Comparison of ENCODE assay signal across 1 cellular context in the genomic region with DNA sequence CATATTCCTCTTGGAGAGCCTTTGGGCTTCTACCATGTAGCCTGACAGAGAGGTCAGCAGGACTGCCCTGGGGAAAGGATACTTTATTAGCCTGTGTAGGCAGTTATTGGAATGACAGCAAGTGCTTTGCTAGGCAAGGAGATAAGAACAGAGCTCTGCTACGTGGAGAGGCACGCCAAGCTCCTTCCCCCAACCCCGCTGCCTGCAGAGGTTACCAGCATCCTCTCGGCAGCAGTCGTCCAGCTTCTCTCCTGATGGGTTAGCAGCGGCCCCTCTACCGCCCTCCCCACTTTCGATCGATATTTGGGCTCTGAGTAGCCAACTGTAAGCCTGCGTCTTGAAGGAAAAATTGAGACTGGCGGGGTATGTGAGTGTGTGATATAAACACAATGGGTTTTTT.
TF ChIP-seq lines count a peak whose summit lies in the region.

No MANE protein-coding gene starts in this region.

TF ChIP-seq in K562, 482 proteins besides CTCF, POLR2A, EP300 and RAD21 (continued from another document and continues in another):
- TF ChIP-seq ARID3A (IDR thresholded peaks at IDR 0.05; ENCODE audit: borderline replicate concordance, low read depth, low read length), result peak; percentile 61; the same call in 1 of the 2 replicates
- no peak for TF ChIP-seq HNRNPH1 (optimal IDR thresholded peaks at IDR 0.05; ENCODE audit: low read depth, low read length)
- TF ChIP-seq NFATC3 (IDR thresholded peaks at IDR 0.05), result no peak
- TF ChIP-seq ZNF696 (CRISPR knock-in tag; conservative IDR thresholded peaks at IDR 0.05), result 0 out of 2 replicates have a peak, but pooled peaks have one; percentile 25
- TF ChIP-seq CHAMP1 (IDR thresholded peaks at IDR 0.05), result no peak
- TF ChIP-seq ZZZ3 (IDR thresholded peaks at IDR 0.05), result no peak
- TF ChIP-seq ZNF592 (IDR thresholded peaks at IDR 0.05), result peak; percentile 87
- peak; percentile 41 to 58; a peak in 2 of 4 replicates for TF ChIP-seq MAZ (CRISPR knock-in tag; conservative IDR thresholded peaks at IDR 0.05 in 1 of 2, IDR thresholded peaks at IDR 0.05 in 1 of 2)
- TF ChIP-seq MAFK (IDR thresholded peaks at IDR 0.05; ENCODE audit: low read length), result peak; percentile 22; the same call in 1 of the 2 replicates
- TF ChIP-seq ZNF655 (CRISPR knock-in tag; IDR thresholded peaks at IDR 0.05), result no peak
- no peak for TF ChIP-seq ZNF431 (CRISPR knock-in tag; IDR thresholded peaks at IDR 0.05)
- no peak; a peak in 1 of 4 replicates for TF ChIP-seq SRF (CRISPR knock-in tag; IDR thresholded peaks at IDR 0.05)
- no peak for TF ChIP-seq MCM2 (IDR thresholded peaks at IDR 0.05; ENCODE audit: low read depth)
- TF ChIP-seq PHF20 (IDR thresholded peaks at IDR 0.05; ENCODE audit: partially characterized antibody), result no peak
- no peak for TF ChIP-seq BCOR (IDR thresholded peaks at IDR 0.05)
- peak; percentile 23 for TF ChIP-seq NUFIP1 (IDR thresholded peaks at IDR 0.05; ENCODE audit: partially characterized antibody)
- peak; percentile 12; the same call in 1 of the 2 replicates for TF ChIP-seq XRCC5 (IDR thresholded peaks at IDR 0.05; ENCODE audit: low read depth, low read length)
- no peak for TF ChIP-seq ZNF75A (CRISPR knock-in tag; IDR thresholded peaks at IDR 0.05)
- TF ChIP-seq, protein P1, sequence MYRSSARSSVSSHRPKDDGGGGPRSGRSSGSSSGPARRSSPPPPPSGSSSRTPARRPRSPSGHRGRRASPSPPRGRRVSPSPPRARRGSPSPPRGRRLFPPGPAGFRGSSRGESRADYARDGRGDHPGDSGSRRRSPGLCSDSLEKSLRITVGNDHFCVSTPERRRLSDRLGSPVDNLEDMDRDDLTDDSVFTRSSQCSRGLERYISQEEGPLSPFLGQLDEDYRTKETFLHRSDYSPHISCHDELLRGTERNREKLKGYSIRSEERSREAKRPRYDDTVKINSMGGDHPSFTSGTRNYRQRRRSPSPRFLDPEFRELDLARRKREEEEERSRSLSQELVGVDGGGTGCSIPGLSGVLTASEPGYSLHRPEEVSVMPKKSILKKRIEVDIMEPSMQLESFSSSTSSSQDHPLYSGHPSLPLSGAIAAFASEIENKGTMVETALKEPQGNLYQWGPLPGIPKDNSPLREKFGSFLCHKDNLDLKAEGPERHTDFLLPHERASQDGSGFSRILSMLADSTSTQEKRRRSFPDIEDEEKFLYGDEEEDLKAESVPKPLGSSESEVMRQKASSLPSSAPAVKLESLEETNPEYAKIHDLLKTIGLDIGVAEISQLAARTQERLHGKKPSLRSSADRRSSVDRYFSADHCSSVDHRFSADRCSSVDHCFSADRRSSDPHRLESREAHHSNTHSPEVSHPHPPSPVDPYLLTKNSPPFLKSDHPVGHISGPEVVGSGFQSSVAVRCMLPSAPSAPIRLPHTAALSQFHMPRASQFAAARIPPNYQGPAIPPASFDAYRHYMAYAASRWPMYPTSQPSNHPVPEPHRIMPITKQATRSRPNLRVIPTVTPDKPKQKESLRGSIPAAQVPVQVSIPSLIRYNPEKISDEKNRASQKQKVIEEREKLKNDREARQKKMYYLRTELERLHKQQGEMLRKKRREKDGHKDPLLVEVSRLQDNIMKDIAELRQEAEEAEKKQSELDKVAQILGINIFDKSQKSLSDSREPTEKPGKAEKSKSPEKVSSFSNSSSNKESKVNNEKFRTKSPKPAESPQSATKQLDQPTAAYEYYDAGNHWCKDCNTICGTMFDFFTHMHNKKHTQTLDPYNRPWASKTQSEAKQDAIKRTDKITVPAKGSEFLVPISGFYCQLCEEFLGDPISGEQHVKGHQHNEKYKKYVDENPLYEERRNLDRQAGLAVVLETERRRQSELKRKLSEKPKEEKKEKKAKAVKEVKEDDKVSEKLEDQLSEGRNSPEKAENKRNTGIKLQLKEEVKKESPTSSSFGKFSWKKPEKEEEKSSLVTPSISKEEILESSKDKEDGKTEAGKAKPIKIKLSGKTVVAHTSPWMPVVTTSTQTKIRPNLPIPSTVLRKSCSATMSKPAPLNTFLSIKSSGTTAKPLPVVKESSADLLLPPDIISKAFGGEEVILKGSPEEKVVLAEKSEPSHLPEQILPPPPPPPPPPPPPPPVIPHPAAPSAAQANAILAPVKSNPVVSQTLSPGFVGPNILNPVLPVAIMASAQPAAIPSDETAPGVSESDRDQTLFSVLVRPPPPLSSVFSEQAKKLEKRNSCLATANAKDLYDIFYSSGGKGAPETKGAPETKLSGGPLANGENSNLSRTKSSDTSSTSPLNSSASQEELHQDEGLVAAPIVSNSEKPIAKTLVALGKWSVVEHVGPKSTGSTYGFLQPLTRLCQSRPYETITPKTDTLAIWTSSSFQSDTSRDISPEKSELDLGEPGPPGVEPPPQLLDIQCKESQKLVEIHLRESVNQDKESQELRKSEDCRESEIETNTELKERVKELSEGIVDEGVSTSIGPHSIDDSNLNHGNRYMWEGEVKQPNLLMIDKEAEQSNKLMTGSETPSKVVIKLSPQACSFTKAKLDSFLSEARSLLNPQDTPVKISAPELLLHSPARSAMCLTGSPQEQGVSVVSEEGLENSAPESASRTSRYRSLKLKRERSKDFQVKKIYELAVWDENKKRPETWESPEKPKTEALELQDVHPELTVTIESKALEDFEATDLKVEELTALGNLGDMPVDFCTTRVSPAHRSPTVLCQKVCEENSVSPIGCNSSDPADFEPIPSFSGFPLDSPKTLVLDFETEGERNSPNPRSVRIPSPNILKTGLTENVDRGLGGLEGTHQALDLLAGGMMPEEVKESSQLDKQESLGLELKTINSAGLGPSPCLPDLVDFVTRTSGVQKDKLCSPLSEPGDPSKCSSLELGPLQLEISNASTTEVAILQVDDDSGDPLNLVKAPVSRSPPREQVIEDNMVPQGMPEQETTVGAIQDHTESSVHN (IDR thresholded peaks at IDR 0.05; ENCODE audit: borderline replicate concordance in 1 of 2, low read depth in 1 of 2), result no peak
- TF ChIP-seq BACH1 (tag; IDR thresholded peaks at IDR 0.05), result no peak
- TF ChIP-seq ZNF354B (CRISPR knock-in tag; IDR thresholded peaks at IDR 0.05), result no peak
- no peak for TF ChIP-seq MAFG (tag; conservative IDR thresholded peaks at IDR 0.05)
- no peak for TF ChIP-seq SMARCA4 (IDR thresholded peaks at IDR 0.05)
- TF ChIP-seq FOXK1 (CRISPR knock-in tag; IDR thresholded peaks at IDR 0.05; ENCODE audit: borderline replicate concordance), result no peak
- TF ChIP-seq HMG20A (CRISPR knock-in tag; conservative IDR thresholded peaks at IDR 0.05), result no peak
- no peak for TF ChIP-seq FOXM1 (IDR thresholded peaks at IDR 0.05; ENCODE audit: low read depth)
- TF ChIP-seq FOXM1 (CRISPR knock-in tag; IDR thresholded peaks at IDR 0.05; ENCODE audit: low read depth), result no peak
- no peak for TF ChIP-seq HDAC3 (IDR thresholded peaks at IDR 0.05; ENCODE audit: borderline replicate concordance, partially characterized antibody)
- TF ChIP-seq PCBP1 (IDR thresholded peaks at IDR 0.05; ENCODE audit: low read depth, low read length, poor library complexity, severe bottlenecking), result no peak
- TF ChIP-seq SAP30 (IDR thresholded peaks at IDR 0.05; ENCODE audit: borderline replicate concordance, insufficient read depth, low read depth, low read length, poor library complexity, severe bottlenecking), result no peak
- no peak for TF ChIP-seq ATF7 (IDR thresholded peaks at IDR 0.05)
- TF ChIP-seq TAF9B (IDR thresholded peaks at IDR 0.05; ENCODE audit: partially characterized antibody), result no peak
- peak in 1 of 2 experiments; percentile 66; a peak in 1 of 4 replicates for TF ChIP-seq UBTF (IDR thresholded peaks at IDR 0.05; ENCODE audit: borderline replicate concordance in 1 of 2, low read depth in 2 of 2, low read length in 2 of 2)
- no peak for TF ChIP-seq ZFP30 (CRISPR knock-in tag; IDR thresholded peaks at IDR 0.05; ENCODE audit: borderline replicate concordance)
